ENCODE assay signal across 8 cellular contexts in the genomic region with DNA sequence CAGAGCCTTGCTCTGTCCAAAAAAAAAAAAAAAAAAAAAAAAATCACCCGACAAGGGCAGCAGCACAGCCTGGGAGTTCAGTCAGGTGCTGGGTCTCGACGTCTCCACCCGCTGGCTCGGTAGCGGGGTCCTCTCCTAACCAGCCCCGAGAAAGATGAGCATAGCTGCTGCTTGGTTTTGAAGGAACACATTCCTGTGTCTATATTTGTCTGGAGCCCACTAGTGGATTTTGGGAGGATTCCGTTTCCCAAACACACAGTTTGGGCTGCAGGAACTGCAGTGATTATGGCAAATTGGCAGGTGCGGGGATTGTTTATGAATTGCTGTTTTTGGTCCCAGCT. TPM values are rescaled to one million over a fixed set of nuclear protein-coding genes. Genes with fewer than 3 reads are reported as not detected.
A peak's percentile ranks its signal among the peaks of the same experiment; 100 is the strongest.
DNase-seq lines count a peak whose midpoint lies in the region; ATAC-seq and TF ChIP-seq lines count a peak whose summit lies in the region.

No MANE protein-coding gene starts in this region.

- H3K27me3 ChIP-seq in iPS-18a (ENCODE audit: control insufficient read depth, insufficient read depth, low read length) (peaks cover 43% of the 10 kb centered on the region), subcutaneous abdominal adipose tissue (ENCODE audit: control insufficient read depth in 5 of 5, insufficient read depth in 4 of 5, low read length in 5 of 5) (peaks cover 2 to 9% (median 5%) of the 10 kb centered on the region in 5 donors), foreskin keratinocyte (peaks cover 81% of the 10 kb centered on the region)

- ATAC-seq in foreskin keratinocyte = no peak

- H3K4me3 ChIP-seq in iPS-18a (ENCODE audit: low read length) (peak overlapping the region; percentile 71), subcutaneous abdominal adipose tissue (ENCODE audit: low read depth in 1 of 5, low read length in 5 of 5) (peak overlapping the region; percentile 50 to 80 (median 69))

- POLR2A ChIA-PET in activated CD4-positive, alpha-beta memory T cell treated with anti-CD3 and anti-CD28 coated beads, Interleukin-2, amount 10 ng/mL, durations not matched to agents 7 days and 5 days (lab: Charles Lee) = interaction anchor here (0.8 to 4.3 kb wide), 21 partner anchors 11 to 290 kb away, joined by 3 to 122 read pairs (median 4); a partner anchor contains a TSS

- H3K27ac ChIP-seq in iPS-18a (ENCODE audit: low read length) (no peak overlapping the region), subcutaneous abdominal adipose tissue (ENCODE audit: low read depth, low read length) (no peak overlapping the region), foreskin keratinocyte (no peak overlapping the region)

- in situ Hi-C loops in KBM-7 (cut with MboI; ENCODE audit: low pct_unique_long_range_greater_than_20kb, low sequenced_read_pairs) = no loop called here

- TF ChIP-seq CTCF in foreskin keratinocyte (conservative IDR thresholded peaks at IDR 0.05) = no peak

- H3K36me3 Mint-ChIP-seq in activated CD4-positive, alpha-beta T cell treated with anti-CD3 and anti-CD28 coated beads, Interleukin-2, amount 10 ng/mL, durations not matched to agents 24 days and 14 days (ENCODE audit: low read depth) = peaks cover 15% of the 10 kb centered on the region
- peaks cover 25% of the 10 kb centered on the region for H3K36me3 Mint-ChIP-seq in activated CD4-positive, alpha-beta memory T cell treated with anti-CD3 and anti-CD28 coated beads, Interleukin-2, amount 10 ng/mL, durations not matched to agents 7 days and 5 days (ENCODE audit: low read depth)

- CTCF ChIA-PET in activated CD4-positive, alpha-beta memory T cell treated with anti-CD3 and anti-CD28 coated beads, Interleukin-2, amount 10 ng/mL, durations not matched to agents 7 days and 5 days (lab: Charles Lee) = interaction anchor here (0.7 to 3.1 kb wide), 11 partner anchors 11 to 231 kb away, joined by 3 to 42 read pairs (median 4); no protein-coding TSS in a partner anchor

- H3K9me3 ChIP-seq in iPS-18a (ENCODE audit: control insufficient read depth, low read depth, low read length) (no peaks in the 10 kb centered on the region), subcutaneous abdominal adipose tissue (ENCODE audit: control insufficient read depth in 5 of 5, low read length in 5 of 5) (peaks cover 0 to 2% (median 0%) of the 10 kb centered on the region in 5 donors)

- H3K4me1 ChIP-seq in iPS-18a (ENCODE audit: control insufficient read depth, low read depth, low read length) (peaks cover 3% of the 10 kb centered on the region), subcutaneous abdominal adipose tissue (ENCODE audit: control insufficient read depth in 5 of 5, insufficient read depth in 5 of 5, low read length in 5 of 5) (peaks cover 0 to 26% (median 22%) of the 10 kb centered on the region in 5 donors), foreskin keratinocyte (no peaks in the 10 kb centered on the region)

- peaks cover 34% of the 10 kb centered on the region for H3K4me1 Mint-ChIP-seq in activated CD4-positive, alpha-beta T cell treated with anti-CD3 and anti-CD28 coated beads, Interleukin-2, amount 10 ng/mL, durations not matched to agents 24 days and 14 days
- peaks cover 38% of the 10 kb centered on the region for H3K4me1 Mint-ChIP-seq in activated CD4-positive, alpha-beta memory T cell treated with anti-CD3 and anti-CD28 coated beads, Interleukin-2, amount 10 ng/mL, durations not matched to agents 7 days and 5 days

- H3K36me3 ChIP-seq in iPS-18a (ENCODE audit: control insufficient read depth, low read depth, low read length) = no peaks in the 10 kb centered on the region
- no peaks in the 10 kb centered on the region for H3K36me3 ChIP-seq in subcutaneous abdominal adipose tissue (ENCODE audit: control insufficient read depth in 5 of 5, insufficient read depth in 5 of 5, low read length in 5 of 5)

- no peaks in the 10 kb centered on the region for H3K9me3 Mint-ChIP-seq in activated CD4-positive, alpha-beta T cell treated with anti-CD3 and anti-CD28 coated beads, Interleukin-2, amount 10 ng/mL, durations not matched to agents 24 days and 14 days
- H3K9me3 Mint-ChIP-seq in activated CD4-positive, alpha-beta memory T cell treated with anti-CD3 and anti-CD28 coated beads, Interleukin-2, amount 10 ng/mL, durations not matched to agents 7 days and 5 days = no peaks in the 10 kb centered on the region

- peaks cover 16% of the 10 kb centered on the region for H3K27me3 Mint-ChIP-seq in activated CD4-positive, alpha-beta T cell treated with anti-CD3 and anti-CD28 coated beads, Interleukin-2, amount 10 ng/mL, durations not matched to agents 24 days and 14 days
- H3K27me3 Mint-ChIP-seq in activated CD4-positive, alpha-beta memory T cell treated with anti-CD3 and anti-CD28 coated beads, Interleukin-2, amount 10 ng/mL, durations not matched to agents 7 days and 5 days = peaks cover 19% of the 10 kb centered on the region

- peak overlapping the region; percentile 69 for H3K27ac Mint-ChIP-seq in activated CD4-positive, alpha-beta T cell treated with anti-CD3 and anti-CD28 coated beads, Interleukin-2, amount 10 ng/mL, durations not matched to agents 24 days and 14 days
- peak overlapping the region; percentile 73 for H3K27ac Mint-ChIP-seq in activated CD4-positive, alpha-beta memory T cell treated with anti-CD3 and anti-CD28 coated beads, Interleukin-2, amount 10 ng/mL, durations not matched to agents 7 days and 5 days

- H3K9ac ChIP-seq in iPS-18a (ENCODE audit: low read length) (no peak overlapping the region), subcutaneous abdominal adipose tissue (ENCODE audit: low read length in 5 of 5) (no peak overlapping the region)

- H3K4me3 Mint-ChIP-seq in activated CD4-positive, alpha-beta T cell treated with anti-CD3 and anti-CD28 coated beads, Interleukin-2, amount 10 ng/mL, durations not matched to agents 24 days and 14 days = peak overlapping the region; percentile 83
- H3K4me3 Mint-ChIP-seq in activated CD4-positive, alpha-beta memory T cell treated with anti-CD3 and anti-CD28 coated beads, Interleukin-2, amount 10 ng/mL, durations not matched to agents 7 days and 5 days = peak overlapping the region; percentile 79

- no peak for DNase-seq in activated CD4-positive, alpha-beta T cell treated with anti-CD3 and anti-CD28 coated beads, Interleukin-2, amount 10 ng/mL, durations not matched to agents 24 days and 14 days
- DNase-seq in activated CD4-positive, alpha-beta T cell treated with anti-CD3 and anti-CD28 coated beads, Interleukin-2, amount 50 U/mL, for 4 hours = no peak
- no peak for DNase-seq in activated CD4-positive, alpha-beta memory T cell treated with anti-CD3 and anti-CD28 coated beads, Interleukin-2, amount 10 ng/mL, durations not matched to agents 7 days and 5 days
- no peak for DNase-seq in KBM-7
- no peak for DNase-seq in OCI-M2 (lab: John Stamatoyannopoulos, UW; ENCODE audit: unreplicated experiment)
- no peak for DNase-seq in foreskin keratinocyte

- intact Hi-C loops in activated CD4-positive, alpha-beta T cell treated with anti-CD3 and anti-CD28 coated beads, Interleukin-2, amount 10 ng/mL, durations not matched to agents 24 days and 14 days (cut with micrococcal nuclease) = loop anchor here (1.0 to 10.0 kb wide), 4 partner anchors 13 to 292 kb away; a partner anchor contains a TSS

RNA-seq across cellular contexts. Expression of a gene that starts 1.2 kb away (rescaled TPM):
- 9.4 and 11.4 TPM in 2 replicates for total RNA-seq in activated CD4-positive, alpha-beta T cell treated with anti-CD3 and anti-CD28 coated beads, Interleukin-2, amount 10 ng/mL, durations not matched to agents 24 days and 14 days
- 10 to 100 TPM; 31.1 to 34.6 TPM for total RNA-seq in activated CD4-positive, alpha-beta memory T cell treated with anti-CD3 and anti-CD28 coated beads, Interleukin-2, amount 10 ng/mL, durations not matched to agents 7 days and 5 days
- total RNA-seq in foreskin keratinocyte = 1.8 and 2.0 TPM in 2 replicates
- 1.0 and 1.2 TPM in 2 replicates for polyA plus RNA-seq in foreskin keratinocyte
